In the genomic region with DNA sequence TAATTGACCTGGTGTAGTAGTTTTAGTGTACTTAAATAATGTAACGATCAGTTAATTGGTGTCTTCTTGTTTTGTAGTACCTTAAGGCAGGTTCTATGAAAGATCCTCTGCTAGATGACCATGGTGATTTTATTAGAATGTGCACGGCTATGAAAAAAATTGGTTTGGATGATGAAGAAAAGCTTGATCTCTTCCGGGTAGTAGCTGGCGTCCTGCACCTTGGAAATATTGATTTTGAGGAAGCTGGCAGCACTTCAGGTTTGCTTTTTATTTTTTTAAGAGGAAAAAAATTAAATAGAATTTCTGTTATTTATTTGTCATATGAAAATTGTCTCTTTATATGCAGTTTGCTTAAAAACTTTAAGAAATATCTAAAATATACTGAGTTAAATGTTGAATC, we compare ENCODE assay signal across 19 cellular contexts.
DNase-seq lines count a peak whose midpoint lies in the region; ATAC-seq, FAIRE-seq and TF ChIP-seq lines count a peak whose summit lies in the region.
"Had no signal": no experiment of that assay in that cellular context is flagged by ENCODE, and none has a peak within 500 bp of the region (broad histone marks: within the 10 kb centered on the region; RNA-seq: fewer than 3 reads in every experiment).

No MANE protein-coding gene starts in this region.

- no peaks in the 10 kb centered on the region for H3K9me2 ChIP-seq in PC-3 (replicated peaks; ENCODE audit: low read length)
- no peaks in the 10 kb centered on the region for H3K9me2 ChIP-seq in hepatocyte (replicated peaks; ENCODE audit: insufficient read depth)

- H3K4me3 ChIP-seq in PC-3 (ENCODE audit: low read length), result no peak overlapping the region
- H3K4me3 ChIP-seq in body of pancreas, result no peak overlapping the region
- no peak overlapping the region for H3K4me3 ChIP-seq in pancreas
- H3K4me3 ChIP-seq in hepatocyte, result no peak overlapping the region
- H3K4me3 ChIP-seq in WERI-Rb-1 (ENCODE audit: low read depth, low read length), result no peak overlapping the region
- H3K4me3 ChIP-seq: BLaER1, GM12878, HAP-1 had no signal

- peak; percentile 11 for FAIRE-seq in G401.6 (lab: Jason Lieb, UNC)
- FAIRE-seq in pancreas (lab: Jason Lieb, UNC), result no peak
- FAIRE-seq: GM12878, H54 had no signal

- no peaks in the 10 kb centered on the region for H4K20me1 ChIP-seq in PC-3 (ENCODE audit: low read length)
- no peaks in the 10 kb centered on the region for H4K20me1 ChIP-seq in hepatocyte (ENCODE audit: insufficient read depth, poor library complexity, severe bottlenecking)
- H4K20me1 ChIP-seq: BLaER1 had no signal

- TF ChIP-seq CTCF in PC-3 (conservative IDR thresholded peaks at IDR 0.05; ENCODE audit: low read depth, low read length) (no peak), body of pancreas (IDR thresholded peaks at IDR 0.05) (no peak), pancreas (IDR thresholded peaks at IDR 0.05) (no peak), hepatocyte (IDR thresholded peaks at IDR 0.05; ENCODE audit: poor library complexity) (no peak), WERI-Rb-1 (IDR thresholded peaks at IDR 0.05; ENCODE audit: low read depth, low read length) (no peak)

- ATAC-seq in PC-3 (no peak), body of pancreas (peak; percentile 72), pancreas (peak; percentile 49 to 80 (median 78))
- ATAC-seq: CD8-positive, alpha-beta T cell; GM12878 had no signal

- TF ChIP-seq POLR2A in body of pancreas (IDR thresholded peaks at IDR 0.05), result no peak

- POLR2A ChIA-PET in PC-3 (lab: Charles Lee; ENCODE audit: unreplicated experiment), result interaction anchor here (0.6 kb wide), 1 partner anchor 95 kb away, joined by 5 read pairs; no protein-coding TSS in a partner anchor

- H3K27me3 ChIP-seq in PC-3 (ENCODE audit: low read length), result no peaks in the 10 kb centered on the region
- no peaks in the 10 kb centered on the region for H3K27me3 ChIP-seq in body of pancreas
- no peaks in the 10 kb centered on the region for H3K27me3 ChIP-seq in pancreas
- H3K27me3 ChIP-seq in hepatocyte, result no peaks in the 10 kb centered on the region
- H3K27me3 ChIP-seq in WERI-Rb-1 (ENCODE audit: insufficient read depth, low read depth, severe bottlenecking), result no peaks in the 10 kb centered on the region
- H3K27me3 ChIP-seq: BLaER1 had no signal

- WGBS in body of pancreas, 2 donors, result 28 to 33% methylated on average over 4 of the region's 4 CpGs
- 28 to 42% methylated on average over 4 of the region's 4 CpGs for WGBS in pancreas, 2 donors
- 92% methylated on average over 4 of the region's 4 CpGs for WGBS in hepatocyte (ENCODE audit: low lambda C conversion rate, missing lambda C conversion rate)

- H3K4me1 ChIP-seq in PC-3 (ENCODE audit: insufficient read depth, low read length) (peaks cover 54% of the 10 kb centered on the region), body of pancreas (peaks cover 59% of the 10 kb centered on the region), pancreas (peaks cover 24 to 57% (median 48%) of the 10 kb centered on the region in 3 donors), hepatocyte (ENCODE audit: insufficient read depth) (peaks cover 21% of the 10 kb centered on the region)
- H3K4me1 ChIP-seq: BLaER1, HAP-1 had no signal

- DNase-seq in PC-3 (no peak), body of pancreas (peak; percentile 26 to 52 (median 40)), pancreas (peak in 3 of 6 donors; percentile 25 to 34 (median 29)), hepatocyte (ENCODE audit: low spot score) (no peak), WERI-Rb-1 (no peak), caudate nucleus (lab: John Stamatoyannopoulos, UW) (no peak)
- DNase-seq: Caco-2; CD4-positive, CD25-positive, alpha-beta regulatory T cell; CD8-positive, alpha-beta T cell; DMS153; DND-41; GDM1; GOT3 had no signal

- H3K36me3 ChIP-seq in PC-3 (ENCODE audit: low read depth, low read length) (no peaks in the 10 kb centered on the region), body of pancreas (replicated peaks in 1 of 2; ENCODE audit: insufficient read depth in 1 of 2, low read depth in 2 of 2) (no peaks in the 10 kb centered on the region), pancreas (no peaks in the 10 kb centered on the region), hepatocyte (replicated peaks; ENCODE audit: insufficient read depth, low read depth) (no peaks in the 10 kb centered on the region), WERI-Rb-1 (no peaks in the 10 kb centered on the region)
- H3K36me3 ChIP-seq: BLaER1, HAP-1 had no signal

- peak overlapping the region; percentile 83; the same call in 1 of the 2 replicates for H3K4me2 ChIP-seq in PC-3 (ENCODE audit: low read length)
- H3K4me2 ChIP-seq in hepatocyte, result no peak overlapping the region
- H3K4me2 ChIP-seq: BLaER1 had no signal

- H3K9me3 ChIP-seq in PC-3 (ENCODE audit: low read length), result no peaks in the 10 kb centered on the region
- peaks cover 0 to 5% (median 0%) of the 10 kb centered on the region in 3 donors for H3K9me3 ChIP-seq in body of pancreas
- H3K9me3 ChIP-seq in pancreas, result no peaks in the 10 kb centered on the region
- H3K9me3 ChIP-seq in hepatocyte (ENCODE audit: low read depth), result no peaks in the 10 kb centered on the region
- H3K9me3 ChIP-seq in WERI-Rb-1 (ENCODE audit: severe bottlenecking), result no peaks in the 10 kb centered on the region
- H3K9me3 ChIP-seq: BLaER1, Caco-2, HAP-1 had no signal

- no peaks in the 10 kb centered on the region for H3K79me2 ChIP-seq in PC-3 (ENCODE audit: low read length)
- no peaks in the 10 kb centered on the region for H3K79me2 ChIP-seq in hepatocyte

- H3F3A ChIP-seq in PC-3 (ENCODE audit: low read length, unreplicated experiment), result no peaks in the 10 kb centered on the region

- no peak overlapping the region for H2AFZ ChIP-seq in PC-3 (ENCODE audit: low read length)
- H2AFZ ChIP-seq in hepatocyte, result no peak overlapping the region

- no TSS peak for BruUV-seq in PC-3 (replicated peaks; lab: Mats Ljungman, UMichigan)

- CTCF ChIA-PET in PC-3 (lab: Charles Lee), result no interaction called here

- H3K27ac ChIP-seq in PC-3 (ENCODE audit: low read length) (peak overlapping the region; percentile 91), body of pancreas (peak overlapping the region in 3 of 4 donors; percentile 71 to 86 (median 82)), pancreas (peak overlapping the region in 2 of 4 donors; percentile 85 to 87), hepatocyte (no peak overlapping the region), WERI-Rb-1 (no peak overlapping the region), caudate nucleus (ENCODE audit: low read depth, low read length) (no peak overlapping the region)
- H3K27ac ChIP-seq: BLaER1, C4-2B had no signal

- no peak overlapping the region for H3K9ac ChIP-seq in PC-3 (ENCODE audit: low read length)
- H3K9ac ChIP-seq: BLaER1 had no signal

- intact Hi-C loops in PC-3 (cut with micrococcal nuclease), result loop anchor here (2.0 kb wide), 1 partner anchor 99 kb away; the partner anchor contains the start of gene MYO6
- intact Hi-C loops in body of pancreas (cut with DNase I), result no loop called here
- intact Hi-C loops in pancreas (cut with DNase I), result no loop called here

Comparison
In these comparisons a context has a peak if more than half of its experiments do, and no peak if none do; other contexts are left out.
1. DNase-seq: peak in body of pancreas (4 of 4); none in PC-3 (single experiment), hepatocyte (single experiment), WERI-Rb-1 (single experiment) and caudate nucleus (0 of 61).
2. H3K27ac ChIP-seq: peak in PC-3 (single experiment) and body of pancreas (3 of 4); none in hepatocyte (single experiment), WERI-Rb-1 (single experiment) and caudate nucleus (single experiment).